9 cellular contexts compared by ENCODE assay signal in genomic region chr20:14142171-14142570, GRCh38.
DNase-seq lines count a peak whose midpoint lies in the region; ATAC-seq, FAIRE-seq and TF ChIP-seq lines count a peak whose summit lies in the region.
"Had no signal": no experiment of that assay in that cellular context is flagged by ENCODE, and none has a peak within 500 bp of the region (broad histone marks: within the 10 kb centered on the region; RNA-seq: fewer than 3 reads in every experiment).

No MANE protein-coding gene starts in this region.

- CTCF ChIA-PET in HCT116 (lab: Charles Lee) = no interaction called here

- BruUV-seq in HCT116 (replicated peaks; lab: Mats Ljungman, UMichigan) = no TSS peak

- no peaks in the 10 kb centered on the region for H3K27me3 ChIP-seq in HCT116 (ENCODE audit: insufficient read depth, low read length)

- no peaks in the 10 kb centered on the region for H3K36me3 ChIP-seq in HCT116 (ENCODE audit: control insufficient read depth in 1 of 2, insufficient read depth in 2 of 2, low read length in 2 of 2)

- no peak overlapping the region for H3K4me2 ChIP-seq in HCT116 (ENCODE audit: low read length)

- RAD21 ChIA-PET in HCT116 (lab: Charles Lee; ENCODE audit: low non-redundant PET in 1 of 2, low total read pairs in 2 of 2, uncharacterized antibody in 2 of 2, unreplicated experiment in 2 of 2) = no interaction called here

- TF ChIP-seq RAD21 in HCT116 (IDR thresholded peaks at IDR 0.05; ENCODE audit: low read depth) = peak; percentile 63

- POLR2A ChIA-PET in HCT116 (lab: Charles Lee) = no interaction called here

- intact Hi-C loops in HCT116 (cut with micrococcal nuclease) = no loop called here

- DNase-seq in AG10803 (ENCODE audit: low read depth) = peak; percentile 45
- peak; percentile 29 for DNase-seq in HCT116 (ENCODE audit: low read depth, low spot score)
- DNase-seq in NCI-H226 = peak; percentile 59
- peak in 31 of 61 donors; percentile 1 to 44 (median 13) for DNase-seq in caudate nucleus (lab: John Stamatoyannopoulos, UW)
- DNase-seq in left kidney (ENCODE audit: low read depth, low spot score) = peak; percentile 92
- no peak for DNase-seq in GM12892 (ENCODE audit: insufficient read length)

- H3K4me1 ChIP-seq in HCT116 (ENCODE audit: control insufficient read depth in 1 of 2, insufficient read depth in 2 of 2, low read length in 2 of 2) = no peaks in the 10 kb centered on the region

- TF ChIP-seq CTCF in AG10803 (conservative IDR thresholded peaks at IDR 0.05; ENCODE audit: low read length) = peak; percentile 60
- peak in 2 of 3 experiments; percentile 56 to 59; a peak in 4 of 6 replicates for TF ChIP-seq CTCF in HCT116 (IDR thresholded peaks at IDR 0.05 in 2 of 3, conservative IDR thresholded peaks at IDR 0.05 in 1 of 3; ENCODE audit: borderline replicate concordance in 1 of 3, insufficient read depth in 1 of 3, low read depth in 2 of 3, low read length in 2 of 3)

- no peaks in the 10 kb centered on the region for H3K9me3 ChIP-seq in HCT116 (ENCODE audit: control insufficient read depth in 1 of 2, insufficient read depth in 1 of 2, low read depth in 1 of 2, low read length in 2 of 2)

- FAIRE-seq in GM12892 (lab: Jason Lieb, UNC) = no peak
- FAIRE-seq: colon had no signal

- H3K9me2 ChIP-seq in HCT116 (ENCODE audit: insufficient read depth) = no peaks in the 10 kb centered on the region

- no peak overlapping the region for H2AFZ ChIP-seq in HCT116 (ENCODE audit: low read depth, low read length, poor library complexity, severe bottlenecking)

- ATAC-seq in HCT116 = peak; percentile 85
- ATAC-seq in HG03025 (IDR thresholded peaks at IDR 0.05; ENCODE audit: low FRiP score, unreplicated experiment) = no peak
- no peak for ATAC-seq in GM18520 (IDR thresholded peaks at IDR 0.05; ENCODE audit: unreplicated experiment)

- H3K4me3 ChIP-seq in AG10803 (ENCODE audit: low read length) (no peak overlapping the region), HCT116 (replicated peaks in 1 of 2; ENCODE audit: low read depth in 1 of 2, low read length in 2 of 2) (no peak overlapping the region)

- TF ChIP-seq POLR2A in HCT116 (IDR thresholded peaks at IDR 0.05; ENCODE audit: borderline replicate concordance, extremely low read depth, insufficient read depth, insufficient read length) (no peak), GM12892 (IDR thresholded peaks at IDR 0.05; ENCODE audit: low read depth, low read length) (no peak)

- H3K27ac ChIP-seq in HCT116 (ENCODE audit: low read depth, low read length) = no peak overlapping the region
- H3K27ac ChIP-seq in caudate nucleus (ENCODE audit: low read depth, low read length) = no peak overlapping the region

- H3K9ac ChIP-seq in HCT116 (ENCODE audit: low read length) = no peak overlapping the region

- no peaks in the 10 kb centered on the region for H3K79me2 ChIP-seq in HCT116 (ENCODE audit: insufficient read depth, low read length)

- H4K20me1 ChIP-seq in HCT116 (ENCODE audit: insufficient read depth) = no peaks in the 10 kb centered on the region

TF ChIP-seq in HCT116, 20 proteins besides CTCF, POLR2A, EP300 and RAD21:
- TF ChIP-seq CEBPB (IDR thresholded peaks at IDR 0.05; ENCODE audit: low read depth) (no peak), REST (IDR thresholded peaks at IDR 0.05; ENCODE audit: low read depth) (no peak), YY1 (IDR thresholded peaks at IDR 0.05; ENCODE audit: extremely low read depth, insufficient replicate concordance, low read depth, low read length) (no peak), CBX3 (IDR thresholded peaks at IDR 0.05; ENCODE audit: low read depth) (no peak), EGR1 (IDR thresholded peaks at IDR 0.05; ENCODE audit: low read depth) (no peak), FOSL1 (IDR thresholded peaks at IDR 0.05; ENCODE audit: low read depth) (no peak), ELF1 (IDR thresholded peaks at IDR 0.05; ENCODE audit: borderline replicate concordance, low read depth) (no peak), ATF3 (IDR thresholded peaks at IDR 0.05) (no peak), JUND (IDR thresholded peaks at IDR 0.05) (no peak), POLR2AphosphoS5 (IDR thresholded peaks at IDR 0.05; ENCODE audit: low read depth, low read length) (no peak), SIN3A (IDR thresholded peaks at IDR 0.05; ENCODE audit: low read depth) (no peak)
